Comparison of ENCODE assay signal across 38 cellular contexts in the genomic region with DNA sequence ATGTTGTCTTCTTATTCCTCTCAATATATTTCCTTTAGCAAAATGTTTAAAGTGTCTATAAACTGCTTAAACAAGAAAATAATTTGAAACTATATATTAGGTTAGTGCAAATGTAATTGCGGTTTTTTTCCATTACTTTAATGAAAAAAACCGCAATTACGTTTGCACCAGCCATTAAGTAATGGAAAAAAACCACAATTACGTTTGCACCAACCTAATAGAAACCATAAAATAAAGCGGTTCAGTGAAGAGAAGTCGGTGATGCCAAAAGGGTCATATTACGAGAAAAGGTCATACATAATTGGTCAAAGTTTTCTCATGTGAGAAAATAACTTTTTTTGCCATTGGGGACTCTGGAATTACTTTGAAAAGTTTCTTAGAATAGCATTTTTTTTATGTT.
"Had no signal": no experiment of that assay in that cellular context is flagged by ENCODE, and none has a peak within 500 bp of the region (broad histone marks: within the 10 kb centered on the region; RNA-seq: fewer than 3 reads in every experiment).

No MANE protein-coding gene starts in this region.

- H3K9me3 ChIP-seq: Peyer's patch had no signal

- H3K4me3 Mint-ChIP-seq: activated B cell treated with CpG ODN at 0.5 μM for 24 hours; activated CD4-positive, alpha-beta memory T cell treated with anti-CD3 and anti-CD28 coated beads for 36 hours; activated naive CD4-positive, alpha-beta T cell treated with anti-CD3 and anti-CD28 coated beads, Interleukin-2, amount 10 ng/mL, durations not matched to agents 7 days and 5 days; activated naive CD8-positive, alpha-beta T cell; activated naive CD8-positive, alpha-beta T cell treated with anti-CD3 and anti-CD28 coated beads, Interleukin-2, amount 50 U/mL, for 24 hours; activated T-cell treated with anti-CD3 and anti-CD28 coated beads, Interleukin-2, amount 50 U/mL, for 4 hours; brain had no signal

- H3K36me3 ChIP-seq: Peyer's patch had no signal

- H3K4me1 ChIP-seq: Peyer's patch had no signal

- DNase-seq: activated B cell treated with CpG ODN at 0.5 μM for 24 hours; activated CD4-positive, alpha-beta memory T cell treated with anti-CD3 and anti-CD28 coated beads for 36 hours; activated CD4-positive, alpha-beta T cell treated with anti-CD3 and anti-CD28 coated beads for 4 hours; activated CD4-positive, alpha-beta T cell treated with anti-CD3 and anti-CD28 coated beads, Interleukin-2, amount 50 U/mL, for 1 hour; activated CD4-positive, CD25-positive, alpha-beta regulatory T cell treated with anti-CD3 and anti-CD28 coated beads, Interleukin-2, amount 50 U/mL, for 72 hours; activated CD8-positive, alpha-beta memory T cell treated with anti-CD3 and anti-CD28 coated beads, Interleukin-2, amount 50 U/mL, for 4 hours; activated effector memory CD4-positive, alpha-beta T cell treated with Interleukin-2 at 50 U/mL for 16 hours; activated naive CD4-positive, alpha-beta T cell treated with anti-CD3 and anti-CD28 coated beads, Interleukin-2, amount 10 ng/mL, durations not matched to agents 7 days and 5 days; activated naive CD8-positive, alpha-beta T cell treated with anti-CD3 and anti-CD28 coated beads, Interleukin-2, amount 50 U/mL, for 24 hours; activated T-cell treated with anti-CD3 and anti-CD28 coated beads for 4 hours; activated T-cell treated with anti-CD3 and anti-CD28 coated beads, Interleukin-2, amount 50 U/mL, for 4 hours; anterior cingulate cortex; caudate nucleus; cerebellar nuclear complex; Kasumi-1; MM.1S; MV-4-11; NCI-H1092; NCI-H1417; NCI-H146; NCI-H187; NCI-H2029 treated with DMSO at 0.1 percent for 48 hours; NCI-H2171 treated with DMSO at 0.1 percent for 48 hours; NCI-H2227 treated with DMSO at 0.1 percent for 48 hours; NCI-H446 treated with DMSO at 0.1 percent for 48 hours; NCI-H524; NCI-H69; NK-92 treated with Interleukin-12 subunit alpha and Interleukin-12 subunit beta, amount 100 ng/mL, for 24 hours; PC-3; Peyer's patch; Right ventricle myocardium superior; T-helper 1 cell; T-helper 2 cell; T-helper 9 cell had no signal

- H3K27ac ChIP-seq: Peyer's patch, SK-N-MC, VCaP had no signal

- H3K27ac Mint-ChIP-seq: activated B cell treated with CpG ODN at 0.5 μM for 24 hours; activated CD4-positive, alpha-beta memory T cell treated with anti-CD3 and anti-CD28 coated beads for 36 hours; activated naive CD4-positive, alpha-beta T cell treated with anti-CD3 and anti-CD28 coated beads, Interleukin-2, amount 10 ng/mL, durations not matched to agents 7 days and 5 days; activated naive CD8-positive, alpha-beta T cell; activated naive CD8-positive, alpha-beta T cell treated with anti-CD3 and anti-CD28 coated beads, Interleukin-2, amount 50 U/mL, for 24 hours; brain had no signal

- ATAC-seq: activated naive CD8-positive, alpha-beta T cell treated with anti-CD3 and anti-CD28 coated beads, Interleukin-2, amount 50 U/mL, for 24 hours; activated T-cell treated with anti-CD3 and anti-CD28 coated beads, Interleukin-2, amount 50 U/mL, for 4 hours; PC-3 had no signal

- H3K36me3 Mint-ChIP-seq: activated CD4-positive, alpha-beta memory T cell treated with anti-CD3 and anti-CD28 coated beads for 36 hours; activated naive CD4-positive, alpha-beta T cell treated with anti-CD3 and anti-CD28 coated beads, Interleukin-2, amount 10 ng/mL, durations not matched to agents 7 days and 5 days; activated naive CD8-positive, alpha-beta T cell; brain had no signal

- H3K4me1 Mint-ChIP-seq: activated B cell treated with CpG ODN at 0.5 μM for 24 hours; activated naive CD4-positive, alpha-beta T cell treated with anti-CD3 and anti-CD28 coated beads, Interleukin-2, amount 10 ng/mL, durations not matched to agents 7 days and 5 days; activated naive CD8-positive, alpha-beta T cell treated with anti-CD3 and anti-CD28 coated beads, Interleukin-2, amount 50 U/mL, for 24 hours; brain had no signal

- H3K9me3 Mint-ChIP-seq: activated CD4-positive, alpha-beta memory T cell treated with anti-CD3 and anti-CD28 coated beads for 36 hours; activated naive CD4-positive, alpha-beta T cell treated with anti-CD3 and anti-CD28 coated beads, Interleukin-2, amount 10 ng/mL, durations not matched to agents 7 days and 5 days; activated naive CD8-positive, alpha-beta T cell treated with anti-CD3 and anti-CD28 coated beads, Interleukin-2, amount 50 U/mL, for 24 hours; activated T-cell treated with anti-CD3 and anti-CD28 coated beads, Interleukin-2, amount 50 U/mL, for 4 hours had no signal

- H3K4me3 ChIP-seq: Peyer's patch, SK-N-MC had no signal

- H3K27me3 ChIP-seq: Peyer's patch had no signal
